1 cellular context compared by ENCODE assay signal in genomic region chr4:145014365-145014764, GRCh38.
TF ChIP-seq lines count a peak whose summit lies in the region.

No MANE protein-coding gene starts in this region.

TF ChIP-seq in K562, 482 proteins besides CTCF, POLR2A, EP300 and RAD21:
- TF ChIP-seq ZNF511 (CRISPR knock-in tag; IDR thresholded peaks at IDR 0.05) (no peak), POLR3G (IDR thresholded peaks at IDR 0.05; ENCODE audit: extremely low read depth, insufficient read length, insufficient replicate concordance) (no peak), DLX4 (CRISPR knock-in tag; IDR thresholded peaks at IDR 0.05) (no peak), CTCFL (IDR thresholded peaks at IDR 0.05; ENCODE audit: borderline replicate concordance, insufficient read depth, low read depth, low read length, poor library complexity, severe bottlenecking) (peak; percentile 27), SREBF1 (IDR thresholded peaks at IDR 0.05; ENCODE audit: borderline replicate concordance, low read depth, low read length) (no peak), IFI16 (CRISPR knock-in tag; IDR thresholded peaks at IDR 0.05) (no peak), ZNF778 (CRISPR knock-in tag; IDR thresholded peaks at IDR 0.05) (no peak), ARNT (IDR thresholded peaks at IDR 0.05) (no peak), MEF2A (IDR thresholded peaks at IDR 0.05; ENCODE audit: control insufficient read depth, low read depth, low read length) (no peak), E2F1 (CRISPR knock-in tag; IDR thresholded peaks at IDR 0.05) (no peak), CBX1 (IDR thresholded peaks at IDR 0.05; ENCODE audit: low read depth) (no peak), ASH1L (IDR thresholded peaks at IDR 0.05; ENCODE audit: borderline replicate concordance, low read depth, partially characterized antibody) (no peak), C11orf30 (IDR thresholded peaks at IDR 0.05; ENCODE audit: low read depth) (peak; percentile 13; the same call in 1 of the 2 replicates), NR4A1 (CRISPR knock-in tag; IDR thresholded peaks at IDR 0.05) (no peak), NR4A1 (tag; IDR thresholded peaks at IDR 0.05) (no peak), ZNF655 (CRISPR knock-in tag; IDR thresholded peaks at IDR 0.05) (no peak), AFF4 (CRISPR knock-in tag; IDR thresholded peaks at IDR 0.05) (no peak), MCM2 (IDR thresholded peaks at IDR 0.05; ENCODE audit: low read depth) (no peak), NFE2 (IDR thresholded peaks at IDR 0.05; ENCODE audit: low read depth) (peak; percentile 33; the same call in 1 of the 2 replicates), RBM15 (IDR thresholded peaks at IDR 0.05; ENCODE audit: insufficient read depth, low read length) (no peak), DDX20 (tag; IDR thresholded peaks at IDR 0.05; ENCODE audit: low read depth) (no peak), ZNF449 (CRISPR knock-in tag; IDR thresholded peaks at IDR 0.05) (no peak), ZNF512 (tag; IDR thresholded peaks at IDR 0.05) (no peak), XRCC5 (IDR thresholded peaks at IDR 0.05; ENCODE audit: low read depth, low read length) (no peak), ZBTB1 (CRISPR knock-in tag; IDR thresholded peaks at IDR 0.05; ENCODE audit: borderline replicate concordance, low read depth) (no peak), TCF7 (IDR thresholded peaks at IDR 0.05; ENCODE audit: borderline replicate concordance) (no peak), SAFB (IDR thresholded peaks at IDR 0.05; ENCODE audit: borderline replicate concordance, low read depth, low read length) (no peak)
TF ChIP-seq in K562: peak in this region for 3.
